14 cellular contexts compared by ENCODE assay signal in genomic region chr1:9529190-9529589, GRCh38. TPM values are rescaled to one million over a fixed set of nuclear protein-coding genes. Genes with fewer than 3 reads are reported as not detected.
DNase-seq lines count a peak whose midpoint lies in the region; ATAC-seq and TF ChIP-seq lines count a peak whose summit lies in the region.
"Had no signal": no experiment of that assay in that cellular context is flagged by ENCODE, and none has a peak within 500 bp of the region (broad histone marks: within the 10 kb centered on the region; RNA-seq: fewer than 3 reads in every experiment).

No MANE protein-coding gene starts in this region.

- H3K9me2 ChIP-seq in GM23248 (ENCODE audit: insufficient read depth): no peaks in the 10 kb centered on the region

- H3K9ac ChIP-seq in DND-41 (ENCODE audit: low read depth, low read length) (no peak overlapping the region), GM23248 (no peak overlapping the region)

- H3K27me3 Mint-ChIP-seq in glutamatergic neuron (ENCODE audit: unreplicated experiment): peaks cover 4% of the 10 kb centered on the region

- intact Hi-C loops in left colon (cut with DNase I, micrococcal nuclease): no loop called here

- WGBS in GM23248 (ENCODE audit: low coverage in 1 of 2, low lambda C conversion rate in 2 of 2, missing lambda C conversion rate in 2 of 2), 2 experiments: 80% methylated on average over 8 of the region's 8 CpGs

- H2AFZ ChIP-seq in DND-41 (ENCODE audit: low read depth, low read length): no peak overlapping the region
- no peak overlapping the region for H2AFZ ChIP-seq in GM23248
- H2AFZ ChIP-seq: hepatocyte had no signal

- no peaks in the 10 kb centered on the region for H4K20me1 ChIP-seq in DND-41 (ENCODE audit: insufficient read depth, low read length)
- no peaks in the 10 kb centered on the region for H4K20me1 ChIP-seq in GM23248 (ENCODE audit: insufficient read depth)

- ATAC-seq in DND-41 (ENCODE audit: insufficient read depth, low read depth): peak; percentile 54; the same call in 1 of the 3 replicates
- ATAC-seq in left colon: peak; percentile 69
- no peak for ATAC-seq in HG02678 (IDR thresholded peaks at IDR 0.05; ENCODE audit: unreplicated experiment)
- ATAC-seq: stimulated activated naive CD8-positive, alpha-beta T cell treated with anti-CD3 and anti-CD28 coated beads, Interleukin-15, Interleukin-2, amounts not matched to agents 100 U/mL and 50 U/mL, for 24 hours had no signal

- H3K4me1 ChIP-seq in DND-41 (ENCODE audit: insufficient read depth, low read length) (no peaks in the 10 kb centered on the region), GM23248 (ENCODE audit: insufficient read depth) (no peaks in the 10 kb centered on the region)
- H3K4me1 ChIP-seq: pancreas had no signal

- no peaks in the 10 kb centered on the region for H3F3A ChIP-seq in GM23248 (ENCODE audit: insufficient read depth)

- peaks cover 2% of the 10 kb centered on the region for H3K9me3 Mint-ChIP-seq in glutamatergic neuron (ENCODE audit: unreplicated experiment)

- H3K4me2 ChIP-seq in DND-41 (ENCODE audit: insufficient read depth, low read length) (no peak overlapping the region), GM23248 (ENCODE audit: unreplicated experiment) (no peak overlapping the region)
- H3K4me2 ChIP-seq: hepatocyte had no signal

- in situ Hi-C loops in GM23248 (cut with MboI): no loop called here

- H3K4me3 Mint-ChIP-seq in glutamatergic neuron (ENCODE audit: unreplicated experiment): no peak overlapping the region

- H3K27ac ChIP-seq in DND-41 (ENCODE audit: low read length) (no peak overlapping the region), GM23248 (no peak overlapping the region)
- H3K27ac ChIP-seq: hepatocyte, pancreas had no signal

- no peaks in the 10 kb centered on the region for H3K36me3 Mint-ChIP-seq in glutamatergic neuron (ENCODE audit: unreplicated experiment)

- no peaks in the 10 kb centered on the region for H3K9me3 ChIP-seq in DND-41 (ENCODE audit: insufficient read depth, low read length, severe bottlenecking)
- H3K9me3 ChIP-seq in GM23248 (ENCODE audit: low read depth): no peaks in the 10 kb centered on the region
- H3K9me3 ChIP-seq: pancreas had no signal

- H3K27me3 ChIP-seq in DND-41 (ENCODE audit: insufficient read depth, low read length, poor library complexity): no peaks in the 10 kb centered on the region
- no peaks in the 10 kb centered on the region for H3K27me3 ChIP-seq in GM23248 (replicated peaks; ENCODE audit: insufficient read depth)
- H3K27me3 ChIP-seq: hepatocyte, pancreas had no signal

- H3K79me2 ChIP-seq in DND-41 (ENCODE audit: insufficient read depth, low read length): no peaks in the 10 kb centered on the region
- no peaks in the 10 kb centered on the region for H3K79me2 ChIP-seq in GM23248 (ENCODE audit: insufficient read depth)
- H3K79me2 ChIP-seq: hepatocyte had no signal

- TF ChIP-seq CTCF in DND-41 (IDR thresholded peaks at IDR 0.05; ENCODE audit: borderline replicate concordance, extremely low read depth, low read length, poor library complexity, severe bottlenecking) (no peak), glutamatergic neuron (IDR thresholded peaks at IDR 0.05; ENCODE audit: partially characterized antibody, unreplicated experiment) (no peak), GM10266 (IDR thresholded peaks at IDR 0.05; ENCODE audit: control insufficient read depth, insufficient read depth, low read depth, missing control alignments) (no peak)

- DNase-seq in DND-41 (no peak), GM23248 (peak; percentile 39), RPMI8226 (peak; percentile 85), left colon (no peak), glutamatergic neuron (no peak), GM10266 (ENCODE audit: extremely low spot score) (no peak), NCI-H524 treated with DMSO at 0.1 percent for 48 hours (lab: John Stamatoyannopoulos, UW) (no peak)
- DNase-seq: COR-L47; effector memory CD4-positive, alpha-beta T cell; NCI-H510A treated with DMSO at 0.1 percent for 48 hours; pancreas; stimulated activated naive CD8-positive, alpha-beta T cell treated with anti-CD3 and anti-CD28 coated beads, Interleukin-15, Interleukin-2, amounts not matched to agents 100 U/mL and 50 U/mL, for 24 hours had no signal

- no peaks in the 10 kb centered on the region for H3K4me1 Mint-ChIP-seq in glutamatergic neuron (ENCODE audit: low read depth, unreplicated experiment)

- no peak overlapping the region for H3K27ac Mint-ChIP-seq in glutamatergic neuron (ENCODE audit: unreplicated experiment)

- H3K36me3 ChIP-seq in DND-41 (ENCODE audit: insufficient read depth, low read length): no peaks in the 10 kb centered on the region
- no peaks in the 10 kb centered on the region for H3K36me3 ChIP-seq in GM23248 (ENCODE audit: low read depth)
- H3K36me3 ChIP-seq: pancreas had no signal

- H3K4me3 ChIP-seq in DND-41 (ENCODE audit: low read depth in 1 of 2, low read length in 2 of 2): no peak overlapping the region
- no peak overlapping the region for H3K4me3 ChIP-seq in GM23248
- H3K4me3 ChIP-seq: hepatocyte, pancreas had no signal

RNA-seq across cellular contexts. Expression of gene SLC25A33, which starts 10.1 kb away (rescaled TPM):
- 4.2 and 4.6 TPM in 2 replicates for total RNA-seq in GM23248 (2014; rRNA removed; shearing (Covaris generic))
- 5.8 and 6.4 TPM in 2 replicates for polyA plus RNA-seq in GM23248 (2016; fragmentation: Nextera tagmentation; extraction: Ambion mirVana)
- total RNA-seq in left colon: 1 to 10 TPM; 5.6 TPM
- 4.6 TPM for total RNA-seq in glutamatergic neuron (ENCODE audit: unreplicated experiment)

RNA-seq across cellular contexts. Expression of gene TMEM201, which starts 59.5 kb away (rescaled TPM):
- total RNA-seq in GM23248 (2014; rRNA removed; shearing (Covaris generic)): 4.7 and 5.7 TPM in 2 replicates
- polyA plus RNA-seq in GM23248 (2016; fragmentation: Nextera tagmentation; extraction: Ambion mirVana): 6.7 and 7.2 TPM in 2 replicates
- total RNA-seq in left colon: 1 to 10 TPM; 6.0 to 9.6 TPM
- total RNA-seq in glutamatergic neuron (ENCODE audit: unreplicated experiment): 35.1 TPM

Comparison
In these comparisons a context has a peak if more than half of its experiments do, and no peak if none do; other contexts are left out.
1. DNase-seq: peak in GM23248 (single experiment) and RPMI8226 (single experiment); none in DND-41 (single experiment), left colon (0 of 2), glutamatergic neuron (single experiment), GM10266 (single experiment) and NCI-H524 treated with DMSO at 0.1 percent for 48 hours (single experiment).